3 cellular contexts compared by ENCODE assay signal in genomic region chr5:175564716-175565115, GRCh38.
"Had no signal": no experiment of that assay in that cellular context is flagged by ENCODE, and none has a peak within 500 bp of the region (broad histone marks: within the 10 kb centered on the region; RNA-seq: fewer than 3 reads in every experiment).

No MANE protein-coding gene starts in this region.

- ATAC-seq: GM12878 had no signal

- DNase-seq: GDM1, GF-D8 had no signal
